Comparison of ENCODE assay signal across 27 cellular contexts in genomic region chrX:106919932-106920452, GRCh38. TPM values are rescaled to one million over a fixed set of nuclear protein-coding genes. Genes with fewer than 3 reads are reported as not detected.
DNase-seq lines count a peak whose midpoint lies in the region; ATAC-seq, FAIRE-seq and TF ChIP-seq lines count a peak whose summit lies in the region.
"Had no signal": no experiment of that assay in that cellular context is flagged by ENCODE, and none has a peak within 500 bp of the region (broad histone marks: within the 10 kb centered on the region; RNA-seq: fewer than 3 reads in every experiment).

Gene CLDN2, plus strand, starts transcription at chrX:106920402. Its CDS starts 7,827 bp downstream, at chrX:106928229.

- TF ChIP-seq EP300 in HepG2 (IDR thresholded peaks at IDR 0.05; ENCODE audit: low read depth in 2 of 2, low read length in 2 of 2) (no peak), HepG2 (CRISPR knock-in tag; IDR thresholded peaks at IDR 0.05; ENCODE audit: borderline replicate concordance) (no peak)

- H3K4me1 ChIP-seq in HEK293 (ENCODE audit: control insufficient read depth, insufficient read depth, low read length) (no peaks in the 10 kb centered on the region), HepG2 (ENCODE audit: insufficient read depth, low read length) (peaks cover 15% of the 10 kb centered on the region), thyroid gland (peaks cover 4 to 10% of the 10 kb centered on the region in 2 donors)
- H3K4me1 ChIP-seq: breast epithelium, sigmoid colon had no signal

- intact Hi-C loops in HepG2 (cut with micrococcal nuclease; ENCODE audit: unreplicated experiment) (no loop called here), thyroid gland (cut with DNase I) (no loop called here)

- DNase-seq in choroid plexus epithelial cell (ENCODE audit: low read depth): peak; percentile 48
- peak; percentile 23 for DNase-seq in HepG2 (ENCODE audit: low spot score)
- DNase-seq in thyroid gland: peak; percentile 51 to 70
- no peak for DNase-seq in cerebellum (ENCODE audit: low spot score)
- no peak for DNase-seq in stimulated activated naive CD8-positive, alpha-beta T cell treated with anti-CD3 and anti-CD28 coated beads, Interleukin-15, Interleukin-2, amounts not matched to agents 100 U/mL and 50 U/mL, for 24 hours
- DNase-seq: activated CD4-positive, alpha-beta T cell treated with anti-CD3 and anti-CD28 coated beads for 36 hours; activated gamma-delta T cell; AML-193; CD4-positive, alpha-beta memory T cell; GDM1; GOT3; IMR-90; left colon; NCI-H1092 treated with DMSO at 0.1 percent for 48 hours; NCI-H2029; NCI-H2227 treated with DMSO at 0.1 percent for 48 hours; NCI-H69; sigmoid colon; stimulated activated CD4-positive, alpha-beta T cell treated with anti-CD3 and anti-CD28 coated beads, Interleukin-15, amount 100 ng/mL, for 24 hours; T-helper 17 cell had no signal

- H3K4me3 ChIP-seq in HEK293 (ENCODE audit: low read depth, low read length) (no peak within 1 kb of the TSS), choroid plexus epithelial cell (ENCODE audit: low read depth, low read length) (no peak within 1 kb of the TSS), HepG2 (replicated peaks in 1 of 3; ENCODE audit: insufficient read depth in 1 of 3, low read depth in 2 of 3, low read length in 3 of 3) (no peak within 1 kb of the TSS), thyroid gland (replicated peaks in 1 of 3) (no peak within 1 kb of the TSS)
- H3K4me3 ChIP-seq: breast epithelium, sigmoid colon, SK-N-MC had no signal

- WGBS in HepG2 (ENCODE audit: low lambda C conversion rate): 15% methylated on average over 2 of the region's 2 CpGs
- WGBS in thyroid gland, 2 donors: 11 to 15% methylated on average over 2 of the region's 2 CpGs

- H3K36me3 ChIP-seq in HEK293 (ENCODE audit: control insufficient read depth in 2 of 2, insufficient read depth in 1 of 2, low read length in 2 of 2) (no peaks in the 10 kb centered on the region), HepG2 (replicated peaks in 1 of 2; ENCODE audit: control insufficient read depth in 1 of 2, insufficient read depth in 2 of 2, low read length in 2 of 2) (no peaks in the 10 kb centered on the region), thyroid gland (no peaks in the 10 kb centered on the region)
- H3K36me3 ChIP-seq: breast epithelium, sigmoid colon had no signal

- TF ChIP-seq POLR2A in HepG2 (IDR thresholded peaks at IDR 0.05; ENCODE audit: insufficient read depth in 1 of 2, low read depth in 2 of 2, low read length in 2 of 2): no peak
- no peak for TF ChIP-seq POLR2A in thyroid gland (IDR thresholded peaks at IDR 0.05)

- TF ChIP-seq CTCF in HEK293 (tag by site-specific recombination; IDR thresholded peaks at IDR 0.05): no peak
- no peak for TF ChIP-seq CTCF in choroid plexus epithelial cell (conservative IDR thresholded peaks at IDR 0.05; ENCODE audit: low read depth, low read length)
- no peak for TF ChIP-seq CTCF in HepG2 (CRISPR knock-in tag; IDR thresholded peaks at IDR 0.05)
- no peak for TF ChIP-seq CTCF in thyroid gland (IDR thresholded peaks at IDR 0.05)

- no peaks in the 10 kb centered on the region for H3K79me2 ChIP-seq in HepG2 (ENCODE audit: insufficient read depth, low read length)

- in situ Hi-C loops in HepG2 (cut with HindIII; ENCODE audit: extremely low pct_ligation_motif_present, low pct_unique_long_range_greater_than_20kb): no loop called here

- no peak for TF ChIP-seq RAD21 in HepG2 (CRISPR knock-in tag; IDR thresholded peaks at IDR 0.05)

- ATAC-seq in HepG2 (peak; percentile 73), HG03521 (IDR thresholded peaks at IDR 0.05; ENCODE audit: unreplicated experiment) (no peak)
- ATAC-seq in stimulated activated naive CD8-positive, alpha-beta T cell treated with anti-CD3 and anti-CD28 coated beads, Interleukin-15, Interleukin-2, amounts not matched to agents 100 U/mL and 50 U/mL, for 24 hours: no peak
- ATAC-seq: activated CD4-positive, alpha-beta T cell treated with anti-CD3 and anti-CD28 coated beads for 36 hours; left colon; T-helper 17 cell had no signal

- peak within 1 kb of the TSS; percentile 12; the same call in 1 of the 2 replicates for H3K4me2 ChIP-seq in HepG2 (ENCODE audit: low read depth, low read length)

- H3K27ac ChIP-seq in HEK293 (ENCODE audit: extremely low read depth, low read depth, low read length) (no peak within 1 kb of the TSS), HepG2 (ENCODE audit: extremely low read length, insufficient read depth, low read length) (no peak within 1 kb of the TSS), thyroid gland (peak within 1 kb of the TSS; percentile 58 to 70 (median 59))
- H3K27ac ChIP-seq: breast epithelium, HL-60, RWPE1, sigmoid colon, SK-N-MC had no signal

- H3K9me3 ChIP-seq in HEK293 (ENCODE audit: control insufficient read depth, insufficient read depth, low read depth, low read length): no peaks in the 10 kb centered on the region
- no peaks in the 10 kb centered on the region for H3K9me3 ChIP-seq in HepG2 (ENCODE audit: low read length)
- no peaks in the 10 kb centered on the region for H3K9me3 ChIP-seq in thyroid gland
- H3K9me3 ChIP-seq: breast epithelium, sigmoid colon had no signal

- no peaks in the 10 kb centered on the region for H4K20me1 ChIP-seq in HepG2 (ENCODE audit: insufficient read depth, low read length)

- CTCF ChIA-PET in HEK293 (lab: Yijun Ruan, JAX) (interaction anchor here (0.6 to 1.8 kb wide), 3 partner anchors 40 to 105 kb away, joined by 3 to 7 read pairs (median 3); no protein-coding TSS in a partner anchor), HepG2 (lab: Yijun Ruan, JAX; ENCODE audit: low intra/inter-chr PET ratio, low total read pairs) (no interaction called here)

- no peak within 1 kb of the TSS for H3K9ac ChIP-seq in HepG2 (ENCODE audit: insufficient read depth, low read depth, low read length)

- no TSS peak for BruUV-seq in HepG2 (replicated peaks; lab: Mats Ljungman, UMichigan)

- H2AFZ ChIP-seq in HepG2 (ENCODE audit: low read length): no peak within 1 kb of the TSS

- peak; percentile 12 for FAIRE-seq in HepG2 (lab: Jason Lieb, UNC)

- POLR2A ChIA-PET in HEK293 (lab: Yijun Ruan, JAX): no interaction called here
- POLR2A ChIA-PET in HepG2 (lab: Yijun Ruan, JAX): interaction anchor here (1.0 kb wide), 1 partner anchor 14 kb away, joined by 3 read pairs; no protein-coding TSS in a partner anchor

- H3K27me3 ChIP-seq in HepG2 (ENCODE audit: control insufficient read depth in 1 of 2, insufficient read depth in 2 of 2, low read length in 2 of 2): no peaks in the 10 kb centered on the region
- no peaks in the 10 kb centered on the region for H3K27me3 ChIP-seq in thyroid gland
- H3K27me3 ChIP-seq: sigmoid colon had no signal

TF ChIP-seq in HEK293, 187 proteins besides CTCF, POLR2A, EP300 and RAD21:
- no peak for TF ChIP-seq GLI2 (tag by site-specific recombination; IDR thresholded peaks at IDR 0.05; ENCODE audit: borderline replicate concordance, low read depth)
- TF ChIP-seq IKZF3 (tag by site-specific recombination; IDR thresholded peaks at IDR 0.05): no peak
- peak; percentile 62 for TF ChIP-seq ZIC2 (tag by site-specific recombination; IDR thresholded peaks at IDR 0.05)

RNA-seq across cellular contexts. Expression of gene CLDN2, which starts in this region (rescaled TPM):
- total RNA-seq in HepG2 (2016; rRNA removed; fragmentation: Illumina TruSeq; extraction: Trizol) (1.1 and 1.5 TPM in 2 replicates), thyroid gland (under 1 TPM in 2 of 4 donors, not detected in 2; 0.29 to 0.34 TPM), cerebellum (not detected)
- 0.20 and 0.26 TPM in 2 replicates for total RNA-seq in HepG2 (2016; cell fraction: cytosol; rRNA removed; fragmentation: Illumina TruSeq; extraction: Trizol; ENCODE audit: low read depth)
- 0.61 and 1.3 TPM in 2 replicates for total RNA-seq in HepG2 (2016; cell fraction: insoluble cytoplasmic fraction; rRNA removed; fragmentation: Illumina TruSeq; extraction: Trizol)
- total RNA-seq in HepG2 (2016; cell fraction: membrane; rRNA removed; fragmentation: Illumina TruSeq; extraction: Trizol): 0.59 and 0.72 TPM in 2 replicates
- 1.3 and 1.6 TPM in 2 replicates for total RNA-seq in HepG2 (2016; cell fraction: nucleus; rRNA removed; fragmentation: Illumina TruSeq; extraction: Trizol)
- 1.0 and 1.3 TPM in 2 replicates for polyA plus RNA-seq in HepG2 (2011; rRNA removed)
- 0.83 and 1.1 TPM in 2 replicates for polyA plus RNA-seq in HepG2 (2011; cell fraction: cytosol; rRNA removed)
- polyA plus RNA-seq in HepG2 (2011; cell fraction: nucleus; rRNA removed): 0.55 and 0.59 TPM in 2 replicates
- 0.47 and 0.85 TPM in 2 replicates for polyA plus RNA-seq in HepG2 (2012)
- 0.24 and 0.27 TPM in 2 replicates for polyA plus RNA-seq in HepG2 (2016; cell fraction: cytosol; fragmentation: Illumina TruSeq; extraction: Trizol; ENCODE audit: low read depth)
- polyA plus RNA-seq in HepG2 (2016; cell fraction: insoluble cytoplasmic fraction; fragmentation: Illumina TruSeq; extraction: Trizol; ENCODE audit: low read depth): 1.2 and 1.5 TPM in 2 replicates
- polyA plus RNA-seq in HepG2 (2016; cell fraction: membrane; fragmentation: Illumina TruSeq; extraction: Trizol; ENCODE audit: low read depth): 0.60 and 0.61 TPM in 2 replicates
- polyA plus RNA-seq in HepG2 (2016; cell fraction: nucleus; fragmentation: Illumina TruSeq; extraction: Trizol; ENCODE audit: insufficient read depth, low read depth): 2.0 and 2.2 TPM in 2 replicates
- 1.3 TPM in 1 of 2 replicates, not detected in the other for polyA minus RNA-seq in HepG2 (2011; rRNA and poly(A)+ RNA removed; ENCODE audit: low replicate concordance)
- 0.18 and 0.30 TPM in 2 replicates for polyA minus RNA-seq in HepG2 (2011; cell fraction: cytosol; rRNA and poly(A)+ RNA removed)
- polyA minus RNA-seq in HepG2 (2011; cell fraction: nucleus; rRNA and poly(A)+ RNA removed): 0.26 and 0.50 TPM in 2 replicates
- total RNA-seq: activated CD4-positive, alpha-beta T cell treated with anti-CD3 and anti-CD28 coated beads for 36 hours; CD4-positive, alpha-beta memory T cell; IMR-90; sigmoid colon; T-helper 17 cell had no signal
- polyA plus RNA-seq: neural cell had no signal

Comparison
In these comparisons a context has a peak if more than half of its experiments do, and no peak if none do; other contexts are left out.
1. Peak in DNase-seq and H3K27ac ChIP-seq in thyroid gland; RNA of the gene not detected or under 1 TPM.
2. DNase-seq: peak in choroid plexus epithelial cell (single experiment) and HepG2 (single experiment); none in cerebellum (single experiment) and stimulated activated naive CD8-positive, alpha-beta T cell treated with anti-CD3 and anti-CD28 coated beads, Interleukin-15, Interleukin-2, amounts not matched to agents 100 U/mL and 50 U/mL, for 24 hours (single experiment).